In the genomic region with DNA sequence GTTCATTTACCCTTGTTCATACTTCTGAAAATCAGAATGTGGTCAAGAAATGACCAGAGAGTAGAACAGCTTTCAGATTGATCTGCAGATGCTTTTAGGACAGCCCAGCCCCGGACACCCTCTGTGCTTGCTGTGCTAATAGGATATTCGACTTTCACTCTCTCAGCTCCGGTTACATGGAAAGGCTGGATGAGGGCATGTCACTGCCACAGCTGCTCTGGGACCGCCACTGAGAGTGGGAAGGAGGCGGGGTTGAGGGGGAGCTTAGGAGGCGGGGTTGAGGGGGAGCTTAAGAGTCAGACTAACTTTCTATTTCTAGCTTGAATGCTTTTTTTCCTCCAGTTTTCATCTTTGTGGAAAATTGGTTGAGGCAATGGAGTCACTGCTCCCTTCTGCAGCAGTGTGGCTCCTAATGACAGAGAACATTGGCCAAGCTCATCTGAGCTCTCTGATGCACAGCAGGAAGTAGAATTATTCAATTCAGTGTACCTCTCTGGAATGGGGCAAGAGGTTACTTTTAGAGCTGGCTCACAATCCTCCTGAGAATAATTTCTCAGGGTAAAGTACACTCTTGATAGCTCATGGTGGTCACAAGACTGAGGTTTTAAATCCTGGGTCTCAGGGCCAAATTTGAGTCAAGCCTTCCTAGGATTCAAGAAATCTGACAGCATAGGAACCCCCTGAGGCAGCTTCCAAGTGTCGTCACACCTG, we compare ENCODE assay signal across 8 cellular contexts.
DNase-seq lines count a peak whose midpoint lies in the region; ATAC-seq and TF ChIP-seq lines count a peak whose summit lies in the region.

No MANE protein-coding gene starts in this region.

- peak overlapping the region; percentile 43 for H3K4me3 ChIP-seq in skeletal muscle satellite cell (ENCODE audit: low read length)
- no peak overlapping the region for H3K4me3 ChIP-seq in PC-3 (ENCODE audit: low read length)

- no peak for ATAC-seq in activated T-helper 17 cell treated with anti-CD3 and anti-CD28 coated beads, Interleukin-2, amount 50 U/mL, for 72 hours (replicated peaks)
- ATAC-seq in PC-3 = no peak
- no peak for ATAC-seq in GM21526 (IDR thresholded peaks at IDR 0.05; ENCODE audit: low FRiP score, unreplicated experiment)

- H3K9me3 ChIP-seq in skeletal muscle satellite cell (replicated peaks; ENCODE audit: low read length) (no peaks in the 10 kb centered on the region), PC-3 (ENCODE audit: low read length) (no peaks in the 10 kb centered on the region)

- H3K36me3 Mint-ChIP-seq in activated T-helper 17 cell treated with anti-CD3 and anti-CD28 coated beads, Interleukin-2, amount 50 U/mL, for 72 hours (ENCODE audit: low read depth) = peaks cover 39% of the 10 kb centered on the region

- no peaks in the 10 kb centered on the region for H3K9me2 ChIP-seq in PC-3 (replicated peaks; ENCODE audit: low read length)

- no TSS peak for BruUV-seq in PC-3 (replicated peaks; lab: Mats Ljungman, UMichigan)

- TF ChIP-seq CTCF in PC-3 (conservative IDR thresholded peaks at IDR 0.05; ENCODE audit: low read depth, low read length) = no peak

- no peaks in the 10 kb centered on the region for H4K20me1 ChIP-seq in PC-3 (ENCODE audit: low read length)

- no peaks in the 10 kb centered on the region for H3K27me3 Mint-ChIP-seq in activated T-helper 17 cell treated with anti-CD3 and anti-CD28 coated beads, Interleukin-2, amount 50 U/mL, for 72 hours

- H3K4me1 Mint-ChIP-seq in activated T-helper 17 cell treated with anti-CD3 and anti-CD28 coated beads, Interleukin-2, amount 50 U/mL, for 72 hours = peaks cover 15% of the 10 kb centered on the region

- CTCF ChIA-PET in HEK293T (lab: Yijun Ruan, JAX) = interaction anchor here (1.2 kb wide), 2 partner anchors 17 to 105 kb away, joined by 3 read pairs; no protein-coding TSS in a partner anchor
- CTCF ChIA-PET in PC-3 (lab: Charles Lee) = no interaction called here

- H3K9me3 Mint-ChIP-seq in activated T-helper 17 cell treated with anti-CD3 and anti-CD28 coated beads, Interleukin-2, amount 50 U/mL, for 72 hours = no peaks in the 10 kb centered on the region

- no peaks in the 10 kb centered on the region for H3F3A ChIP-seq in PC-3 (ENCODE audit: low read length, unreplicated experiment)

- no peaks in the 10 kb centered on the region for H3K36me3 ChIP-seq in skeletal muscle satellite cell (ENCODE audit: insufficient read depth, low read length)
- no peaks in the 10 kb centered on the region for H3K36me3 ChIP-seq in PC-3 (ENCODE audit: low read depth, low read length)

- intact Hi-C loops in PC-3 (cut with micrococcal nuclease) = no loop called here

- no peak overlapping the region for H3K27ac ChIP-seq in PC-3 (ENCODE audit: low read length)

- peaks cover 40% of the 10 kb centered on the region for H3K79me2 ChIP-seq in PC-3 (ENCODE audit: low read length)

- peak overlapping the region; percentile 58 for H3K9ac ChIP-seq in skeletal muscle satellite cell (ENCODE audit: low read depth, low read length)
- no peak overlapping the region for H3K9ac ChIP-seq in PC-3 (ENCODE audit: low read length)

- DNase-seq in HEK293T (ENCODE audit: extremely low spot score) = peak; percentile 74
- DNase-seq in hypothalamus (lab: John Stamatoyannopoulos, UW) = peak in 42 of 51 donors; percentile 17 to 87 (median 52)
- no peak for DNase-seq in PC-3
- DNase-seq in SIG-M5 treated with dmso at 0.1 percent for 504 hours (lab: John Stamatoyannopoulos, UW; ENCODE audit: unreplicated experiment) = no peak
- DNase-seq in activated CD4-positive, alpha-beta T cell treated with anti-CD3 and anti-CD28 coated beads, Interleukin-2, amount 50 U/mL, for 4 hours = no peak

- H3K4me1 ChIP-seq in skeletal muscle satellite cell (ENCODE audit: control insufficient read depth, insufficient read depth, low read length) = peaks cover 29% of the 10 kb centered on the region
- peaks cover 2% of the 10 kb centered on the region for H3K4me1 ChIP-seq in PC-3 (ENCODE audit: insufficient read depth, low read length)

- H3K4me2 ChIP-seq in skeletal muscle satellite cell (ENCODE audit: low read length) (peak overlapping the region; percentile 70), PC-3 (ENCODE audit: low read length) (no peak overlapping the region)

- H3K27me3 ChIP-seq in skeletal muscle satellite cell (ENCODE audit: control insufficient read depth, insufficient read depth, low read length) = no peaks in the 10 kb centered on the region
- no peaks in the 10 kb centered on the region for H3K27me3 ChIP-seq in PC-3 (ENCODE audit: low read length)

- H2AFZ ChIP-seq in PC-3 (ENCODE audit: low read length) = no peak overlapping the region

- POLR2A ChIA-PET in HEK293T (lab: Yijun Ruan, JAX) = interaction anchor here (0.6 to 1.1 kb wide), 4 partner anchors 31 to 168 kb away, joined by 3 to 4 read pairs (median 4); a partner anchor contains a TSS
- POLR2A ChIA-PET in PC-3 (lab: Charles Lee; ENCODE audit: unreplicated experiment) = interaction anchor here (0.6 kb wide), 1 partner anchor 20 kb away, joined by 4 read pairs; no protein-coding TSS in a partner anchor

- H3K27ac Mint-ChIP-seq in activated T-helper 17 cell treated with anti-CD3 and anti-CD28 coated beads, Interleukin-2, amount 50 U/mL, for 72 hours = peak overlapping the region; percentile 3

- H3K4me3 Mint-ChIP-seq in activated T-helper 17 cell treated with anti-CD3 and anti-CD28 coated beads, Interleukin-2, amount 50 U/mL, for 72 hours = no peak overlapping the region

TF ChIP-seq in HEK293T, 16 proteins besides CTCF, POLR2A, EP300 and RAD21:
- TF ChIP-seq, protein P1, sequence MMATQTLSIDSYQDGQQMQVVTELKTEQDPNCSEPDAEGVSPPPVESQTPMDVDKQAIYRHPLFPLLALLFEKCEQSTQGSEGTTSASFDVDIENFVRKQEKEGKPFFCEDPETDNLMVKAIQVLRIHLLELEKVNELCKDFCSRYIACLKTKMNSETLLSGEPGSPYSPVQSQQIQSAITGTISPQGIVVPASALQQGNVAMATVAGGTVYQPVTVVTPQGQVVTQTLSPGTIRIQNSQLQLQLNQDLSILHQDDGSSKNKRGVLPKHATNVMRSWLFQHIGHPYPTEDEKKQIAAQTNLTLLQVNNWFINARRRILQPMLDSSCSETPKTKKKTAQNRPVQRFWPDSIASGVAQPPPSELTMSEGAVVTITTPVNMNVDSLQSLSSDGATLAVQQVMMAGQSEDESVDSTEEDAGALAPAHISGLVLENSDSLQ (IDR thresholded peaks at IDR 0.05) = peak; percentile 67
- TF ChIP-seq ARNT (IDR thresholded peaks at IDR 0.05) = no peak

Comparison
In these comparisons a context has a peak if more than half of its experiments do, and no peak if none do; other contexts are left out.
1. DNase-seq: peak in HEK293T (single experiment) and hypothalamus (42 of 51); none in PC-3 (single experiment), SIG-M5 treated with dmso at 0.1 percent for 504 hours (single experiment) and activated CD4-positive, alpha-beta T cell treated with anti-CD3 and anti-CD28 coated beads, Interleukin-2, amount 50 U/mL, for 4 hours (0 of 2).